In the genomic region with DNA sequence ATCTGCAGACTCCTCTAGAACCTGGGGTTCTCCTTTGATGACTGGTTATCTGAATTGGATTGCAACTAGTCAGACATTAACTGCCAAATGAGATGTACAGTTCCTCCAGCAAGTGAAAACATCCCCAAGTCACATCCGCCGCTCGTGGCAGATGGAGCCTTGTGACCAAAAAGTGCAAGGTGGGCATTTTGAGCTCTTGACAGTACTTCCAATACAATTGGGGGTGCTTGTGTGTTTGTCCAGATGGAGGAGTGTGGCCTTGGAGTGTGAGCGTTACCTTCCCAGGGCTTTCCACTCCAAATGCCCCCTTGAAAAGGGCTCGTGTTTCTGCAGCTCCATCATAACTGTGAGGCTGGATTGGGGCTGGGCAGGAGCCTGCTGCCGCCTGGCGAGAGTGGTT, we compare ENCODE assay signal across 1 cellular context.
A peak's percentile ranks its signal among the peaks of the same experiment; 100 is the strongest.
TF ChIP-seq lines count a peak whose summit lies in the region.

No MANE protein-coding gene starts in this region.

TF ChIP-seq in HepG2, 621 proteins besides CTCF, POLR2A, EP300 and RAD21:
- TF ChIP-seq, protein P1, sequence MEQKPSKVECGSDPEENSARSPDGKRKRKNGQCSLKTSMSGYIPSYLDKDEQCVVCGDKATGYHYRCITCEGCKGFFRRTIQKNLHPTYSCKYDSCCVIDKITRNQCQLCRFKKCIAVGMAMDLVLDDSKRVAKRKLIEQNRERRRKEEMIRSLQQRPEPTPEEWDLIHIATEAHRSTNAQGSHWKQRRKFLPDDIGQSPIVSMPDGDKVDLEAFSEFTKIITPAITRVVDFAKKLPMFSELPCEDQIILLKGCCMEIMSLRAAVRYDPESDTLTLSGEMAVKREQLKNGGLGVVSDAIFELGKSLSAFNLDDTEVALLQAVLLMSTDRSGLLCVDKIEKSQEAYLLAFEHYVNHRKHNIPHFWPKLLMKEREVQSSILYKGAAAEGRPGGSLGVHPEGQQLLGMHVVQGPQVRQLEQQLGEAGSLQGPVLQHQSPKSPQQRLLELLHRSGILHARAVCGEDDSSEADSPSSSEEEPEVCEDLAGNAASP (CRISPR knock-in tag; IDR thresholded peaks at IDR 0.05; ENCODE audit: borderline replicate concordance) = no peak
- TF ChIP-seq, protein P2, sequence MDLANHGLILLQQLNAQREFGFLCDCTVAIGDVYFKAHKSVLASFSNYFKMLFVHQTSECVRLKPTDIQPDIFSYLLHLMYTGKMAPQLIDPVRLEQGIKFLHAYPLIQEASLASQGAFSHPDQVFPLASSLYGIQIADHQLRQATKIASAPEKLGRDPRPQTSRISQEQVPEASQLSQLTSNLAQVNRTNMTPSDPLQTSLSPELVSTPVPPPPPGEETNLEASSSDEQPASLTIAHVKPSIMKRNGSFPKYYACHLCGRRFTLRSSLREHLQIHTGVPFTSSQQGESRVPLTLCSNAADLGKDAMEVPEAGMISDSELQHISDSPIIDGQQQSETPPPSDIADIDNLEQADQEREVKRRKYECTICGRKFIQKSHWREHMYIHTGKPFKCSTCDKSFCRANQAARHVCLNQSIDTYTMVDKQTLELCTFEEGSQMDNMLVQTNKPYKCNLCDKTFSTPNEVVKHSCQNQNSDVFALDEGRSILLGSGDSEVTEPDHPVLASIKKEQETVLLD (CRISPR knock-in tag; IDR thresholded peaks at IDR 0.05; ENCODE audit: low read depth) = no peak
- TF ChIP-seq POLR2G (IDR thresholded peaks at IDR 0.05; ENCODE audit: low read depth, low read length) = peak; percentile 39; the same call in 1 of the 2 replicates
- no peak for TF ChIP-seq ZNF572 (CRISPR knock-in tag; IDR thresholded peaks at IDR 0.05)
- TF ChIP-seq MAFF (IDR thresholded peaks at IDR 0.05; ENCODE audit: low read depth, low read length) = peak; percentile 71
- peak; percentile 59 to 83 for TF ChIP-seq MAFK (conservative IDR thresholded peaks at IDR 0.05 in 1 of 2, IDR thresholded peaks at IDR 0.05 in 1 of 2; ENCODE audit: low read length in 2 of 2)
- TF ChIP-seq, protein P3, sequence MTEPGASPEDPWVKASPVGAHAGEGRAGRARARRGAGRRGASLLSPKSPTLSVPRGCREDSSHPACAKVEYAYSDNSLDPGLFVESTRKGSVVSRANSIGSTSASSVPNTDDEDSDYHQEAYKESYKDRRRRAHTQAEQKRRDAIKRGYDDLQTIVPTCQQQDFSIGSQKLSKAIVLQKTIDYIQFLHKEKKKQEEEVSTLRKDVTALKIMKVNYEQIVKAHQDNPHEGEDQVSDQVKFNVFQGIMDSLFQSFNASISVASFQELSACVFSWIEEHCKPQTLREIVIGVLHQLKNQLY (CRISPR knock-in tag; IDR thresholded peaks at IDR 0.05) = no peak
- peak; percentile 9 for TF ChIP-seq AGO2 (optimal IDR thresholded peaks at IDR 0.05; ENCODE audit: low read depth, low read length)
